ENCODE assay signal across 8 cellular contexts in genomic region chr11:61793084-61793828, GRCh38. TPM values are rescaled to one million over a fixed set of nuclear protein-coding genes. Genes with fewer than 3 reads are reported as not detected.
DNase-seq lines count a peak whose midpoint lies in the region; TF ChIP-seq lines count a peak whose summit lies in the region.

No MANE protein-coding gene starts in this region.

- H2AFZ ChIP-seq in KMS-11 (ENCODE audit: low read depth) = peak overlapping the region; percentile 74; the same call in 1 of the 2 replicates

- no peaks in the 10 kb centered on the region for H3K27me3 Mint-ChIP-seq in MCF 10A (ENCODE audit: insufficient read depth, unreplicated experiment)
- H3K27me3 Mint-ChIP-seq in mesothelial cell of epicardium (ENCODE audit: low read depth) = no peaks in the 10 kb centered on the region

- BruUV-seq in MCF 10A (replicated peaks; lab: Mats Ljungman, UMichigan) = TSS peak; percentile 55

- peaks cover 9% of the 10 kb centered on the region; the same call in 1 of the 2 replicates for H3K36me3 ChIP-seq in KMS-11 (ENCODE audit: insufficient read depth)

- DNase-seq in activated CD8-positive, alpha-beta memory T cell treated with anti-CD3 and anti-CD28 coated beads for 24 hours = peak; percentile 71
- DNase-seq in activated CD8-positive, alpha-beta memory T cell treated with anti-CD3 and anti-CD28 coated beads, Interleukin-2, amount 50 U/mL, for 4 hours = no peak
- DNase-seq in MCF 10A (ENCODE audit: unreplicated experiment) = no peak
- no peak for DNase-seq in mesothelial cell of epicardium (ENCODE audit: low spot score in 2 of 2, unreplicated experiment in 2 of 2)
- no peak for DNase-seq in NCI-H226
- no peak for DNase-seq in islet precursor cell
- DNase-seq in amygdala (lab: John Stamatoyannopoulos, UW) = no peak

- CTCF ChIA-PET in MCF 10A (lab: Yijun Ruan, JAX) = interaction anchor here (0.5 to 12.8 kb wide), 10 partner anchors 25 to 875 kb away, joined by 3 to 148 read pairs (median 5); no protein-coding TSS in a partner anchor

- peak overlapping the region; percentile 58 for H3K4me2 ChIP-seq in KMS-11

- H3K36me3 Mint-ChIP-seq in MCF 10A (ENCODE audit: insufficient read depth, unreplicated experiment) (peaks cover 31% of the 10 kb centered on the region), mesothelial cell of epicardium (peaks cover 4% of the 10 kb centered on the region)

- peaks cover 4% of the 10 kb centered on the region; the same call in 1 of the 2 replicates for H4K20me1 ChIP-seq in KMS-11 (ENCODE audit: insufficient read depth)

- intact Hi-C loops in MCF 10A (cut with micrococcal nuclease) = no loop called here

- peaks cover 35% of the 10 kb centered on the region for H3K4me1 ChIP-seq in KMS-11 (ENCODE audit: low read depth, poor library complexity, severe bottlenecking)

- H3K9me3 Mint-ChIP-seq in MCF 10A (ENCODE audit: unreplicated experiment) (no peaks in the 10 kb centered on the region), mesothelial cell of epicardium (no peaks in the 10 kb centered on the region)

- H3K4me1 Mint-ChIP-seq in MCF 10A (ENCODE audit: insufficient read depth, unreplicated experiment) = peaks cover 11% of the 10 kb centered on the region
- peaks cover 25% of the 10 kb centered on the region for H3K4me1 Mint-ChIP-seq in mesothelial cell of epicardium

- peak overlapping the region; percentile 81 for H3K4me3 Mint-ChIP-seq in MCF 10A (ENCODE audit: unreplicated experiment)
- H3K4me3 Mint-ChIP-seq in mesothelial cell of epicardium = peak overlapping the region; percentile 90

- H3K79me2 ChIP-seq in KMS-11 (ENCODE audit: insufficient read depth, low read depth) = peaks cover 72% of the 10 kb centered on the region

- peak overlapping the region; percentile 79 for H3K27ac ChIP-seq in KMS-11

- H3K27me3 ChIP-seq in KMS-11 (ENCODE audit: insufficient read depth, low read depth) = no peaks in the 10 kb centered on the region

- peak overlapping the region; percentile 88 for H3K9ac ChIP-seq in KMS-11

- H3K27ac Mint-ChIP-seq in MCF 10A (ENCODE audit: low read depth, unreplicated experiment) (peak overlapping the region; percentile 98), mesothelial cell of epicardium (peak overlapping the region; percentile 99)

- POLR2A ChIA-PET in MCF 10A (lab: Yijun Ruan, JAX) = interaction anchor here (0.7 to 4.0 kb wide), 15 partner anchors 9 to 363 kb away, joined by 3 to 26 read pairs (median 4); partner anchors contain the start of genes BEST1, CPSF7, FADS1 and FTH1

- no peak for TF ChIP-seq CTCF in KMS-11 (conservative IDR thresholded peaks at IDR 0.05; ENCODE audit: low read depth, low read length)
- TF ChIP-seq CTCF in MCF 10A (IDR thresholded peaks at IDR 0.05; ENCODE audit: unreplicated experiment) = no peak
- no peak for TF ChIP-seq CTCF in mesothelial cell of epicardium (IDR thresholded peaks at IDR 0.05; ENCODE audit: unreplicated experiment)

- no peak overlapping the region for H3K4me3 ChIP-seq in KMS-11 (IDR thresholded peaks at IDR 0.05; ENCODE audit: insufficient read depth, low read depth, low read length)

RNA-seq across cellular contexts. Expression of gene FEN1, which starts 0.5 kb away (rescaled TPM):
- total RNA-seq in MCF 10A (2022) (19.9 and 21.5 TPM in 2 replicates), mesothelial cell of epicardium (19.5 to 20.9 TPM (median 20.3 TPM) in 3 replicates)

RNA-seq across cellular contexts. Expression of gene TMEM258, which starts 0.9 kb away (rescaled TPM):
- total RNA-seq in MCF 10A (2022) (184 and 300 TPM in 2 replicates), mesothelial cell of epicardium (139 to 154 TPM (median 148 TPM) in 3 replicates)

RNA-seq across cellular contexts. Expression of gene FADS1, which starts 23.5 kb away (rescaled TPM):
- total RNA-seq in MCF 10A (2022) = 24.2 and 27.5 TPM in 2 replicates
- total RNA-seq in mesothelial cell of epicardium = 108 to 115 TPM (median 108 TPM) in 3 replicates

RNA-seq across cellular contexts. Expression of gene FADS2, which starts 34.8 kb away (rescaled TPM):
- 7.5 and 20.6 TPM in 2 replicates for total RNA-seq in MCF 10A (2022)
- 317 to 337 TPM (median 324 TPM) in 3 replicates for total RNA-seq in mesothelial cell of epicardium

RNA-seq across cellular contexts. Expression of gene MYRF, which starts 40.8 kb away (rescaled TPM):
- total RNA-seq in MCF 10A (2022) (0.16 TPM in 1 of 2 replicates, not detected in the other), mesothelial cell of epicardium (401 to 436 TPM (median 428 TPM) in 3 replicates)
